19 cellular contexts compared by ENCODE assay signal in genomic region chr2:202136526-202136925, GRCh38.
DNase-seq lines count a peak whose midpoint lies in the region; ATAC-seq, FAIRE-seq and TF ChIP-seq lines count a peak whose summit lies in the region.
"Had no signal": no experiment of that assay in that cellular context is flagged by ENCODE, and none has a peak within 500 bp of the region (broad histone marks: within the 10 kb centered on the region; RNA-seq: fewer than 3 reads in every experiment).

No MANE protein-coding gene starts in this region.

- no peak for FAIRE-seq in kidney (lab: Jason Lieb, UNC)
- FAIRE-seq: GM12892, GM18507, HepG2 had no signal

- H3K4me1 ChIP-seq in right atrium auricular region (peaks cover 0 to 4% of the 10 kb centered on the region in 2 donors), kidney (ENCODE audit: control insufficient read depth in 1 of 2, insufficient read depth in 1 of 2, low read depth in 1 of 2, low read length in 2 of 2) (no peaks in the 10 kb centered on the region), sigmoid colon (peaks cover 0 to 43% (median 31%) of the 10 kb centered on the region in 4 donors)

- H3K4me3 ChIP-seq in right atrium auricular region: no peak overlapping the region
- no peak overlapping the region for H3K4me3 ChIP-seq in kidney (ENCODE audit: low read length in 2 of 2)
- H3K4me3 ChIP-seq in sigmoid colon: no peak overlapping the region
- H3K4me3 ChIP-seq: BLaER1 treated with 17β-estradiol and CSF1 and Interleukin-3, amounts not matched to agents 10 nM and 100 nM had no signal

- H3K27me3 ChIP-seq in right atrium auricular region (no peaks in the 10 kb centered on the region), sigmoid colon (no peaks in the 10 kb centered on the region)
- H3K27me3 ChIP-seq: BLaER1 treated with 17β-estradiol and CSF1 and Interleukin-3, amounts not matched to agents 10 nM and 100 nM had no signal

- WGBS in sigmoid colon, 2 donors: 97 to 98% methylated on average over 36 of the region's 36 CpGs

- intact Hi-C loops in left ventricle myocardium superior (cut with micrococcal nuclease) (no loop called here), kidney (cut with DNase I) (no loop called here), sigmoid colon (cut with DNase I) (no loop called here)

- H3K36me3 ChIP-seq in right atrium auricular region (no peaks in the 10 kb centered on the region), kidney (ENCODE audit: control insufficient read depth in 1 of 2, insufficient read depth in 2 of 2, low read length in 2 of 2) (no peaks in the 10 kb centered on the region), sigmoid colon (no peaks in the 10 kb centered on the region)
- H3K36me3 ChIP-seq: BLaER1 treated with 17β-estradiol and CSF1 and Interleukin-3, amounts not matched to agents 10 nM and 100 nM had no signal

- no peak for TF ChIP-seq POLR2A in sigmoid colon (IDR thresholded peaks at IDR 0.05)

- H3K9me3 ChIP-seq in right atrium auricular region: no peaks in the 10 kb centered on the region
- H3K9me3 ChIP-seq in kidney (ENCODE audit: control insufficient read depth in 1 of 2, low read length in 2 of 2): no peaks in the 10 kb centered on the region
- H3K9me3 ChIP-seq in sigmoid colon: no peaks in the 10 kb centered on the region

- TF ChIP-seq CTCF in right atrium auricular region (IDR thresholded peaks at IDR 0.05): no peak
- TF ChIP-seq CTCF in kidney (IDR thresholded peaks at IDR 0.05; ENCODE audit: borderline replicate concordance, extremely low read depth, insufficient read depth): no peak
- TF ChIP-seq CTCF in sigmoid colon (IDR thresholded peaks at IDR 0.05): no peak

- no peak overlapping the region for H3K9ac ChIP-seq in kidney (ENCODE audit: low read length in 2 of 2)
- H3K9ac ChIP-seq: BLaER1 treated with 17β-estradiol and CSF1 and Interleukin-3, amounts not matched to agents 10 nM and 100 nM had no signal

- DNase-seq in left ventricle myocardium superior (peak; percentile 27), right atrium auricular region (ENCODE audit: low spot score) (no peak), kidney (peak; percentile 71), sigmoid colon (no peak), retina (no peak), COR-L47 (lab: John Stamatoyannopoulos, UW) (no peak)
- DNase-seq: 8988T; CD4-positive, CD25-positive, alpha-beta regulatory T cell; CD8-positive, alpha-beta memory T cell; DMS153; DMS79; GDM1; GOT3; H7 had no signal

- no peak for ATAC-seq in left ventricle myocardium superior
- no peak for ATAC-seq in GM21447 (IDR thresholded peaks at IDR 0.05; ENCODE audit: unreplicated experiment)
- ATAC-seq: HepG2 had no signal

- TF ChIP-seq EP300 in sigmoid colon (IDR thresholded peaks at IDR 0.05): no peak

- H3K27ac ChIP-seq in right atrium auricular region (no peak overlapping the region), kidney (ENCODE audit: low read depth in 2 of 2, low read length in 2 of 2) (no peak overlapping the region), sigmoid colon (peak overlapping the region in 3 of 4 donors; percentile 47 to 69 (median 60))
- H3K27ac ChIP-seq: BLaER1 treated with 17β-estradiol and CSF1 and Interleukin-3, amounts not matched to agents 10 nM and 100 nM had no signal

Comparison
In these comparisons a context has a peak if more than half of its experiments do, and no peak if none do; other contexts are left out.
1. DNase-seq: peak in left ventricle myocardium superior (single experiment) and kidney (single experiment); none in right atrium auricular region (single experiment), sigmoid colon (single experiment), retina (single experiment) and COR-L47 (single experiment).
2. H3K27ac ChIP-seq: peak in sigmoid colon (3 of 4); none in right atrium auricular region (0 of 2) and kidney (0 of 2).